Comparison of ENCODE assay signal across 7 cellular contexts in genomic region chr10:394439-395101, GRCh38.
A peak's percentile ranks its signal among the peaks of the same experiment; 100 is the strongest.
DNase-seq lines count a peak whose midpoint lies in the region; ATAC-seq, FAIRE-seq and TF ChIP-seq lines count a peak whose summit lies in the region.
"Not testable (repeated sequence)": the region's sequence is repeated elsewhere in the genome, so short reads cannot be mapped to it uniquely, and the experiment has no call there.

No MANE protein-coding gene starts in this region.

- TF ChIP-seq EP300 in gastroesophageal sphincter (IDR thresholded peaks at IDR 0.05) = not testable (repeated sequence)

- H3K9me3 Mint-ChIP-seq in stimulated activated memory B cell treated with anti-CD40 and anti-IgM and Interleukin-4, amounts not matched to agents 10 μg/mL and 1 μg/mL and 100 μg/mL, for 72 hours = not testable (repeated sequence)

- not testable (repeated sequence) for H3K9me2 ChIP-seq in GM23248 (ENCODE audit: insufficient read depth)

- H3K9me3 ChIP-seq in GM23248 (ENCODE audit: low read depth); gastroesophageal sphincter; kidney (ENCODE audit: control insufficient read depth in 1 of 2, low read length in 2 of 2); neutrophil: not testable (repeated sequence)

- in situ Hi-C loops in GM23248 (cut with MboI) = not testable (repeated sequence)

- not testable (repeated sequence) for H3K4me1 ChIP-seq in GM23248 (ENCODE audit: insufficient read depth); kidney (ENCODE audit: control insufficient read depth in 1 of 2, insufficient read depth in 1 of 2, low read depth in 1 of 2, low read length in 2 of 2); neutrophil (ENCODE audit: control insufficient read depth in 1 of 2, insufficient read depth in 1 of 2, low read depth in 1 of 2, low read length in 1 of 2)
- peaks cover 0 to 50% (median 0%) of the 10 kb centered on the region in 3 donors for H3K4me1 ChIP-seq in gastroesophageal sphincter

- not testable (repeated sequence) for H3K4me2 ChIP-seq in GM23248 (ENCODE audit: unreplicated experiment)

- H3K27ac Mint-ChIP-seq in stimulated activated memory B cell treated with anti-CD40 and anti-IgM and Interleukin-4, amounts not matched to agents 10 μg/mL and 1 μg/mL and 100 μg/mL, for 72 hours = peak overlapping the region; percentile 18

- TF ChIP-seq CTCF in gastroesophageal sphincter (IDR thresholded peaks at IDR 0.05); kidney (IDR thresholded peaks at IDR 0.05; ENCODE audit: borderline replicate concordance, extremely low read depth, insufficient read depth); neutrophil (IDR thresholded peaks at IDR 0.05): not testable (repeated sequence)

- H3K27ac ChIP-seq in GM23248; kidney (ENCODE audit: low read depth in 2 of 2, low read length in 2 of 2); neutrophil: not testable (repeated sequence)
- H3K27ac ChIP-seq in caudate nucleus (ENCODE audit: low read depth, low read length) = peak overlapping the region; percentile 76
- H3K27ac ChIP-seq in gastroesophageal sphincter = peak overlapping the region in 3 of 4 donors; percentile 61 to 68 (median 66)

- DNase-seq in GM23248 (peak; percentile 58), UCSD-AML1 (lab: John Stamatoyannopoulos, UW; ENCODE audit: unreplicated experiment) (peak; percentile 75), caudate nucleus (lab: John Stamatoyannopoulos, UW) (peak in 58 of 61 donors; percentile 23 to 95 (median 75)), kidney (peak; percentile 53)

- not testable (repeated sequence) for H3K36me3 Mint-ChIP-seq in stimulated activated memory B cell treated with anti-CD40 and anti-IgM and Interleukin-4, amounts not matched to agents 10 μg/mL and 1 μg/mL and 100 μg/mL, for 72 hours

- not testable (repeated sequence) for TF ChIP-seq POLR2A in gastroesophageal sphincter (IDR thresholded peaks at IDR 0.05)

- H3K79me2 ChIP-seq in GM23248 (ENCODE audit: insufficient read depth) = not testable (repeated sequence)

- not testable (repeated sequence) for H3K4me3 ChIP-seq in GM23248; gastroesophageal sphincter; kidney (ENCODE audit: low read length in 2 of 2)
- peak overlapping the region; percentile 31 to 49 for H3K4me3 ChIP-seq in neutrophil (ENCODE audit: low read depth in 1 of 2, low read length in 1 of 2)

- not testable (repeated sequence) for FAIRE-seq in kidney (lab: Jason Lieb, UNC)

- not testable (repeated sequence) for H3F3A ChIP-seq in GM23248 (ENCODE audit: insufficient read depth)

- intact Hi-C loops in kidney (cut with DNase I) = not testable (repeated sequence)

- not testable (repeated sequence) for H3K27me3 Mint-ChIP-seq in stimulated activated memory B cell treated with anti-CD40 and anti-IgM and Interleukin-4, amounts not matched to agents 10 μg/mL and 1 μg/mL and 100 μg/mL, for 72 hours

- not testable (repeated sequence) for H3K36me3 ChIP-seq in GM23248 (ENCODE audit: low read depth); neutrophil
- H3K36me3 ChIP-seq in gastroesophageal sphincter = peaks cover 0 to 30% of the 10 kb centered on the region in 2 donors
- H3K36me3 ChIP-seq in kidney (ENCODE audit: control insufficient read depth in 1 of 2, insufficient read depth in 2 of 2, low read length in 2 of 2) = peaks cover 8 to 19% of the 10 kb centered on the region in 2 donors

- H4K20me1 ChIP-seq in GM23248 (ENCODE audit: insufficient read depth) = not testable (repeated sequence)

- 69 to 72% methylated on average over 19 to 21 of the region's 21 CpGs for WGBS in GM23248 (ENCODE audit: low coverage in 1 of 2, low lambda C conversion rate in 2 of 2, missing lambda C conversion rate in 2 of 2), 2 experiments
- 47 to 59% methylated on average over 9 to 14 of the region's 21 CpGs for WGBS in gastroesophageal sphincter (ENCODE audit: low coverage in 1 of 2), 2 donors

- H2AFZ ChIP-seq in GM23248 = not testable (repeated sequence)

- H3K9ac ChIP-seq in GM23248; kidney (ENCODE audit: low read length in 2 of 2): not testable (repeated sequence)

- H3K4me3 Mint-ChIP-seq in stimulated activated memory B cell treated with anti-CD40 and anti-IgM and Interleukin-4, amounts not matched to agents 10 μg/mL and 1 μg/mL and 100 μg/mL, for 72 hours = peak overlapping the region; percentile 21

- peak; percentile 45 for ATAC-seq in gastroesophageal sphincter
- not testable (repeated sequence) for ATAC-seq in stimulated activated memory B cell treated with anti-CD40 and anti-IgM and Interleukin-4, amounts not matched to agents 10 μg/mL and 1 μg/mL and 100 μg/mL, for 72 hours

- H3K27me3 ChIP-seq in GM23248 (replicated peaks; ENCODE audit: insufficient read depth); gastroesophageal sphincter; neutrophil: not testable (repeated sequence)

- H3K4me1 Mint-ChIP-seq in stimulated activated memory B cell treated with anti-CD40 and anti-IgM and Interleukin-4, amounts not matched to agents 10 μg/mL and 1 μg/mL and 100 μg/mL, for 72 hours = peaks cover 19% of the 10 kb centered on the region
